11 cellular contexts compared by ENCODE assay signal in genomic region chr7:39415091-39415820, GRCh38.
A peak's percentile ranks its signal among the peaks of the same experiment; 100 is the strongest.
DNase-seq lines count a peak whose midpoint lies in the region; ATAC-seq lines count a peak whose summit lies in the region.
"Had no signal": no experiment of that assay in that cellular context is flagged by ENCODE, and none has a peak within 500 bp of the region (broad histone marks: within the 10 kb centered on the region; RNA-seq: fewer than 3 reads in every experiment).

No MANE protein-coding gene starts in this region.

- H3K9me3 Mint-ChIP-seq in activated CD8-positive, alpha-beta memory T cell treated with anti-CD3 and anti-CD28 coated beads, Interleukin-2, amount 10 ng/mL, durations not matched to agents 7 days and 5 days (ENCODE audit: low read depth): no peaks in the 10 kb centered on the region
- H3K9me3 Mint-ChIP-seq in stimulated activated naive B cell treated with anti-CD40 and anti-IgM and Interleukin-4, amounts not matched to agents 10 μg/mL and 1 μg/mL and 100 μg/mL, for 72 hours: no peaks in the 10 kb centered on the region

- no peak for ATAC-seq in activated CD8-positive, alpha-beta memory T cell treated with anti-CD3 and anti-CD28 coated beads, Interleukin-2, amount 10 ng/mL, durations not matched to agents 7 days and 5 days
- ATAC-seq in stimulated activated naive B cell treated with anti-CD40 and anti-IgM and Interleukin-4, amounts not matched to agents 10 μg/mL and 1 μg/mL and 100 μg/mL, for 72 hours (replicated peaks): no peak
- no peak for ATAC-seq in HG03342 (IDR thresholded peaks at IDR 0.05; ENCODE audit: unreplicated experiment)

- peaks cover 6% of the 10 kb centered on the region for H3K4me1 Mint-ChIP-seq in activated CD8-positive, alpha-beta memory T cell treated with anti-CD3 and anti-CD28 coated beads, Interleukin-2, amount 10 ng/mL, durations not matched to agents 7 days and 5 days
- peaks cover 5 to 8% of the 10 kb centered on the region in 2 donors for H3K4me1 Mint-ChIP-seq in stimulated activated naive B cell treated with anti-CD40 and anti-IgM and Interleukin-4, amounts not matched to agents 10 μg/mL and 1 μg/mL and 100 μg/mL, for 72 hours

- no peak overlapping the region for H3K27ac Mint-ChIP-seq in activated CD8-positive, alpha-beta memory T cell treated with anti-CD3 and anti-CD28 coated beads, Interleukin-2, amount 10 ng/mL, durations not matched to agents 7 days and 5 days
- H3K27ac Mint-ChIP-seq in stimulated activated naive B cell treated with anti-CD40 and anti-IgM and Interleukin-4, amounts not matched to agents 10 μg/mL and 1 μg/mL and 100 μg/mL, for 72 hours: no peak overlapping the region

- CTCF ChIA-PET in activated CD8-positive, alpha-beta memory T cell treated with anti-CD3 and anti-CD28 coated beads, Interleukin-2, amount 10 ng/mL, durations not matched to agents 7 days and 5 days (lab: Charles Lee): no interaction called here

- no peaks in the 10 kb centered on the region for H3K36me3 Mint-ChIP-seq in activated CD8-positive, alpha-beta memory T cell treated with anti-CD3 and anti-CD28 coated beads, Interleukin-2, amount 10 ng/mL, durations not matched to agents 7 days and 5 days
- no peaks in the 10 kb centered on the region for H3K36me3 Mint-ChIP-seq in stimulated activated naive B cell treated with anti-CD40 and anti-IgM and Interleukin-4, amounts not matched to agents 10 μg/mL and 1 μg/mL and 100 μg/mL, for 72 hours

- no peak for DNase-seq in activated CD8-positive, alpha-beta memory T cell treated with anti-CD3 and anti-CD28 coated beads, Interleukin-2, amount 10 ng/mL, durations not matched to agents 7 days and 5 days
- DNase-seq in activated CD8-positive, alpha-beta memory T cell treated with anti-CD3 and anti-CD28 coated beads, Interleukin-2, amount 50 U/mL, for 4 hours: no peak
- peak; percentile 39 for DNase-seq in NCI-H82 treated with DMSO at 0.1 percent for 48 hours (lab: John Stamatoyannopoulos, UW; ENCODE audit: unreplicated experiment)
- DNase-seq in foreskin melanocyte: peak; percentile 63
- no peak for DNase-seq in stimulated activated naive B cell treated with anti-CD40 and anti-IgM and Interleukin-4, amounts not matched to agents 10 μg/mL and 1 μg/mL and 100 μg/mL, for 72 hours
- DNase-seq in NCI-H2107 (lab: John Stamatoyannopoulos, UW): no peak
- DNase-seq in mucosa of gallbladder (ENCODE audit: low spot score): no peak
- DNase-seq: amniotic stem cell; effector CD4-positive, alpha-beta T cell; NCI-H774 had no signal

- peaks cover 52% of the 10 kb centered on the region for H3K27me3 Mint-ChIP-seq in activated CD8-positive, alpha-beta memory T cell treated with anti-CD3 and anti-CD28 coated beads, Interleukin-2, amount 10 ng/mL, durations not matched to agents 7 days and 5 days
- no peaks in the 10 kb centered on the region for H3K27me3 Mint-ChIP-seq in stimulated activated naive B cell treated with anti-CD40 and anti-IgM and Interleukin-4, amounts not matched to agents 10 μg/mL and 1 μg/mL and 100 μg/mL, for 72 hours

- peak overlapping the region; percentile 64 for H3K4me3 Mint-ChIP-seq in activated CD8-positive, alpha-beta memory T cell treated with anti-CD3 and anti-CD28 coated beads, Interleukin-2, amount 10 ng/mL, durations not matched to agents 7 days and 5 days
- peak overlapping the region; percentile 91 to 92 for H3K4me3 Mint-ChIP-seq in stimulated activated naive B cell treated with anti-CD40 and anti-IgM and Interleukin-4, amounts not matched to agents 10 μg/mL and 1 μg/mL and 100 μg/mL, for 72 hours

Comparison
In these comparisons a context has a peak if more than half of its experiments do, and no peak if none do; other contexts are left out.
1. DNase-seq: peak in NCI-H82 treated with DMSO at 0.1 percent for 48 hours (single experiment) and foreskin melanocyte (single experiment); none in activated CD8-positive, alpha-beta memory T cell treated with anti-CD3 and anti-CD28 coated beads, Interleukin-2, amount 10 ng/mL, durations not matched to agents 7 days and 5 days (single experiment), activated CD8-positive, alpha-beta memory T cell treated with anti-CD3 and anti-CD28 coated beads, Interleukin-2, amount 50 U/mL, for 4 hours (single experiment), stimulated activated naive B cell treated with anti-CD40 and anti-IgM and Interleukin-4, amounts not matched to agents 10 μg/mL and 1 μg/mL and 100 μg/mL, for 72 hours (single experiment), NCI-H2107 (single experiment) and mucosa of gallbladder (single experiment).